In genomic region chrX:2452317-2452784, GRCh38 we compare ENCODE assay signal across 1 cellular context.
TF ChIP-seq lines count a peak whose summit lies in the region.

No MANE protein-coding gene starts in this region.

TF ChIP-seq in K562, 482 proteins besides CTCF, POLR2A, EP300 and RAD21 (continued from another document and continues in another):
- TF ChIP-seq ESRRB (CRISPR knock-in tag; IDR thresholded peaks at IDR 0.05; ENCODE audit: borderline replicate concordance) (no peak), ZNF280B (CRISPR knock-in tag; IDR thresholded peaks at IDR 0.05) (no peak), MCM7 (IDR thresholded peaks at IDR 0.05) (no peak), CREB3L1 (IDR thresholded peaks at IDR 0.05; ENCODE audit: borderline replicate concordance, low read depth) (no peak), RBM14 (IDR thresholded peaks at IDR 0.05; ENCODE audit: borderline replicate concordance, insufficient read depth, low read depth, low read length) (no peak), BHLHE40 (IDR thresholded peaks at IDR 0.05; ENCODE audit: low read length) (no peak), ZNF766 (CRISPR knock-in tag; conservative IDR thresholded peaks at IDR 0.05) (no peak), USF1 (CRISPR knock-in tag; IDR thresholded peaks at IDR 0.05) (no peak; the same call in 1 of the 2 replicates), NONO (IDR thresholded peaks at IDR 0.05; ENCODE audit: low read depth in 2 of 2, low read length in 1 of 2) (no peak), PTTG1 (tag; IDR thresholded peaks at IDR 0.05; ENCODE audit: low read depth) (no peak), ZNF444 (CRISPR knock-in tag; IDR thresholded peaks at IDR 0.05) (no peak), GATAD2A (IDR thresholded peaks at IDR 0.05) (no peak), RAD51 (IDR thresholded peaks at IDR 0.05; ENCODE audit: borderline replicate concordance, low read depth) (no peak), ZNF644 (tag; IDR thresholded peaks at IDR 0.05; ENCODE audit: low read depth) (no peak), MIER1 (IDR thresholded peaks at IDR 0.05; ENCODE audit: low read depth) (no peak), ZNF449 (CRISPR knock-in tag; IDR thresholded peaks at IDR 0.05) (no peak), ZSCAN32 (CRISPR knock-in tag; IDR thresholded peaks at IDR 0.05) (no peak), MBD2 (IDR thresholded peaks at IDR 0.05; ENCODE audit: borderline replicate concordance, low read depth) (no peak), PHF20 (IDR thresholded peaks at IDR 0.05; ENCODE audit: partially characterized antibody) (no peak), ZBTB2 (IDR thresholded peaks at IDR 0.05) (no peak), CSDE1 (IDR thresholded peaks at IDR 0.05) (no peak), MAX (CRISPR knock-in tag; IDR thresholded peaks at IDR 0.05) (peak; percentile 83), FOXP4 (CRISPR knock-in tag; IDR thresholded peaks at IDR 0.05; ENCODE audit: borderline replicate concordance) (peak; percentile 96), SPI1 (IDR thresholded peaks at IDR 0.05; ENCODE audit: borderline replicate concordance, low read depth, low read length) (no peak), ETS2 (tag; IDR thresholded peaks at IDR 0.05; ENCODE audit: borderline replicate concordance, poor library complexity, severe bottlenecking) (no peak), NR2F6 (CRISPR knock-in tag; IDR thresholded peaks at IDR 0.05) (no peak), ATF7 (IDR thresholded peaks at IDR 0.05) (peak; percentile 34; the same call in 1 of the 2 replicates), NR2C1 (IDR thresholded peaks at IDR 0.05) (no peak), NR2C1 (tag; IDR thresholded peaks at IDR 0.05) (no peak), NCOA2 (IDR thresholded peaks at IDR 0.05; ENCODE audit: partially characterized antibody in 2 of 2) (peak in 1 of 2 experiments; percentile 98), ATF1 (CRISPR knock-in tag; IDR thresholded peaks at IDR 0.05) (no peak), ATF1 (tag; IDR thresholded peaks at IDR 0.05) (peak; percentile 87), GTF2B (IDR thresholded peaks at IDR 0.05; ENCODE audit: extremely low read depth, insufficient read length) (no peak), BACH1 (tag; IDR thresholded peaks at IDR 0.05) (no peak), AFF1 (IDR thresholded peaks at IDR 0.05; ENCODE audit: low read depth in 1 of 2, partially characterized antibody in 2 of 2) (no peak), ZNF316 (IDR thresholded peaks at IDR 0.05) (no peak), ZNF398 (CRISPR knock-in tag; IDR thresholded peaks at IDR 0.05) (no peak), CBFA2T3 (IDR thresholded peaks at IDR 0.05) (no peak), CBX1 (IDR thresholded peaks at IDR 0.05; ENCODE audit: low read depth) (no peak), NEUROD1 (IDR thresholded peaks at IDR 0.05; ENCODE audit: borderline replicate concordance, low read depth, low read length, partially characterized antibody) (peak; percentile 89), MAFF (IDR thresholded peaks at IDR 0.05; ENCODE audit: low read length) (no peak), HMGXB4 (CRISPR knock-in tag; IDR thresholded peaks at IDR 0.05) (peak; percentile 56; the same call in 1 of the 2 replicates), MYNN (IDR thresholded peaks at IDR 0.05) (no peak), MYNN (CRISPR knock-in tag; IDR thresholded peaks at IDR 0.05) (no peak), ARID2 (IDR thresholded peaks at IDR 0.05) (no peak), E2F5 (CRISPR knock-in tag; IDR thresholded peaks at IDR 0.05) (no peak), COPS2 (conservative IDR thresholded peaks at IDR 0.05) (no peak), SMAD1 (IDR thresholded peaks at IDR 0.05; ENCODE audit: low read depth, low read length, partially characterized antibody) (no peak), ZNF3 (CRISPR knock-in tag; IDR thresholded peaks at IDR 0.05) (no peak), ZFP30 (CRISPR knock-in tag; IDR thresholded peaks at IDR 0.05; ENCODE audit: borderline replicate concordance) (no peak), EP400 (IDR thresholded peaks at IDR 0.05) (peak; percentile 70), THRAP3 (IDR thresholded peaks at IDR 0.05; ENCODE audit: borderline replicate concordance) (no peak), MTA3 (IDR thresholded peaks at IDR 0.05; ENCODE audit: borderline replicate concordance) (no peak)
